9 cellular contexts compared by ENCODE assay signal in the genomic region with DNA sequence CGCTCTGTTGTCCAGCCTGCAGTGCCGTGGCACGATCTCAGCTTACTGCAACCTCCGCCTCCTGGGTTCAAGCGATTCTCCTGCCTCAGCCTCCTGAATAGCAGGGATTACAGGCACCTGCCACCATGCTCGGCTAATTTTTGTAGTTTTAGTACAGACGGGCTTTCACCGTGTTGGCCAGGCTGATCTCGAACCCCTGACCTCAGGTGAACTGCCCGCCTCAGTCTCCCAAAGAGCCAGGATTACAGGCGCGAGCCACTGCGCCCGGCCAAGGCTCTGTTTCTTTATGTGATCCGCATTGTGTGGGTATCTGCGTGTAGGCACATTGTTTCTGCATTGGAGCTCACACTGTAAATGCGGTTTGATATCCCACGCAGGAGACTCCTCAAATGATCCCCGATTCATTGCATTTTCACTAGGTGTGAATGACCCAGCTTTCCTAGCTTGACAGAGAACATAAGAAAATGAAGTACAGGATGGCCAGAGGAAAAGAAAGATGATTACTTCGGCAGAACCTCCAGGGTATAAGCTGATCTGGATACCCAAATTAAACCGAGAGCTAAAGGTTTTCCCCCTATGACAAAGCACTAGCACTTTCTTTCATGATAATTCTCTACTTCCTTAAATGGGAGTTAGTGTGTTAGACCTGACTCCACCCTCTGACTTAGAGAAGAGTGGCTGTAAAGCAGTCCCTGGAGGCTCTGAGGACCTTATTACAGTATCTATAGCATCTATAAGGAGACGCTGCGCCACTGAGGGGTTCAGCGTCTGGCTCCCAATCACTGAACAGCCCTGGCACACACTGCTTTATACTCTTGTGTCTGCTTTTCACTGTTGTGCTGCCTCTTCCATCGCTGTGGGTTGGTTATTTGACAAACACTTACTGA. TPM values are rescaled to one million over a fixed set of nuclear protein-coding genes. Genes with fewer than 3 reads are reported as not detected.
DNase-seq lines count a peak whose midpoint lies in the region; ATAC-seq, FAIRE-seq and TF ChIP-seq lines count a peak whose summit lies in the region.
"Had no signal": no experiment of that assay in that cellular context is flagged by ENCODE, and none has a peak within 500 bp of the region (broad histone marks: within the 10 kb centered on the region; RNA-seq: fewer than 3 reads in every experiment).

No MANE protein-coding gene starts in this region.

- H4K20me1 ChIP-seq in HepG2 (ENCODE audit: insufficient read depth, low read length) (no peaks in the 10 kb centered on the region), mammary epithelial cell (ENCODE audit: insufficient read depth, low read length) (no peaks in the 10 kb centered on the region)

- H3K4me2 ChIP-seq in HepG2 (ENCODE audit: low read depth, low read length): peak overlapping the region; percentile 89
- no peak overlapping the region for H3K4me2 ChIP-seq in mammary epithelial cell (ENCODE audit: insufficient read depth, low read depth, low read length)

- no peaks in the 10 kb centered on the region for H3K9me3 Mint-ChIP-seq in activated T-cell treated with anti-CD3 and anti-CD28 coated beads, Interleukin-2, amount 50 U/mL, for 4 hours

- ATAC-seq in HG03565 (IDR thresholded peaks at IDR 0.05; ENCODE audit: unreplicated experiment): peak; percentile 75
- ATAC-seq in activated T-cell treated with anti-CD3 and anti-CD28 coated beads, Interleukin-2, amount 50 U/mL, for 4 hours: peak; percentile 68 to 79
- ATAC-seq in HepG2: no peak
- no peak for ATAC-seq in gastrocnemius medialis

- peak; percentile 26 for FAIRE-seq in HepG2 (lab: Jason Lieb, UNC)
- FAIRE-seq: keratinocyte had no signal

- DNase-seq in GM10248 (ENCODE audit: extremely low spot score) (peak; percentile 79), GM20000 (ENCODE audit: low spot score) (peak; percentile 85), HepG2 (ENCODE audit: low spot score) (no peak), gastrocnemius medialis (no peak), NCI-H2107 (lab: John Stamatoyannopoulos, UW) (no peak), mammary epithelial cell (no peak)
- DNase-seq in activated T-cell treated with anti-CD3 and anti-CD28 coated beads, Interleukin-2, amount 50 U/mL, for 4 hours: no peak

- no peak overlapping the region for H3K9ac ChIP-seq in HepG2 (ENCODE audit: insufficient read depth, low read depth, low read length)
- no peak overlapping the region for H3K9ac ChIP-seq in mammary epithelial cell (ENCODE audit: insufficient read depth, low read length)

- H3K4me3 Mint-ChIP-seq in activated T-cell treated with anti-CD3 and anti-CD28 coated beads, Interleukin-2, amount 50 U/mL, for 4 hours: peak overlapping the region; percentile 73

- intact Hi-C loops in HepG2 (cut with micrococcal nuclease; ENCODE audit: unreplicated experiment) (no loop called here), gastrocnemius medialis (cut with DNase I; ENCODE audit: low total_unique reads) (no loop called here), mammary epithelial cell (cut with micrococcal nuclease) (no loop called here)

- H3K27me3 Mint-ChIP-seq in activated T-cell treated with anti-CD3 and anti-CD28 coated beads, Interleukin-2, amount 50 U/mL, for 4 hours (ENCODE audit: low read depth): peaks cover 3% of the 10 kb centered on the region

- peaks cover 88% of the 10 kb centered on the region for H3K4me1 Mint-ChIP-seq in activated T-cell treated with anti-CD3 and anti-CD28 coated beads, Interleukin-2, amount 50 U/mL, for 4 hours (ENCODE audit: low read depth)

- POLR2A ChIA-PET in GM10248 (lab: Yijun Ruan, JAX) (interaction anchor here (1.2 to 1.8 kb wide), 3 partner anchors 15 to 86 kb away, joined by 4 to 6 read pairs (median 5); no protein-coding TSS in a partner anchor), HepG2 (lab: Yijun Ruan, JAX) (interaction anchor here (1.9 kb wide), 1 partner anchor 15 kb away, joined by 5 read pairs; no protein-coding TSS in a partner anchor)

- no peaks in the 10 kb centered on the region; a peak in 1 of 5 replicates for H3K36me3 ChIP-seq in HepG2 (replicated peaks in 1 of 2; ENCODE audit: control insufficient read depth in 1 of 2, insufficient read depth in 2 of 2, low read length in 2 of 2)
- no peaks in the 10 kb centered on the region for H3K36me3 ChIP-seq in gastrocnemius medialis
- H3K36me3 ChIP-seq in mammary epithelial cell (ENCODE audit: insufficient read depth, low read length): peaks cover 2% of the 10 kb centered on the region

- CTCF ChIA-PET in GM10248 (lab: Yijun Ruan, JAX): interaction anchor here (0.6 to 8.5 kb wide), 12 partner anchors 8 to 138 kb away, joined by 3 to 43 read pairs (median 6); no protein-coding TSS in a partner anchor
- CTCF ChIA-PET in HepG2 (lab: Yijun Ruan, JAX; ENCODE audit: low intra/inter-chr PET ratio, low total read pairs): no interaction called here
- CTCF ChIA-PET in mammary epithelial cell (lab: Charles Lee; ENCODE audit: low non-redundant PET): no interaction called here

- TF ChIP-seq CTCF in GM10248 (IDR thresholded peaks at IDR 0.05; ENCODE audit: control extremely low read depth, extremely low read depth, low read depth, missing control alignments) (no peak), GM20000 (IDR thresholded peaks at IDR 0.05; ENCODE audit: extremely low read depth, missing control alignments) (no peak), HepG2 (CRISPR knock-in tag; IDR thresholded peaks at IDR 0.05) (no peak), gastrocnemius medialis (IDR thresholded peaks at IDR 0.05 in 4 of 5, conservative IDR thresholded peaks at IDR 0.05 in 1 of 5) (no peak), mammary epithelial cell (conservative IDR thresholded peaks at IDR 0.05 in 1 of 2, IDR thresholded peaks at IDR 0.05 in 1 of 2; ENCODE audit: extremely low read depth in 1 of 2, insufficient read depth in 1 of 2, low read depth in 1 of 2, low read length in 2 of 2) (no peak)

- TF ChIP-seq POLR2A in HepG2 (IDR thresholded peaks at IDR 0.05; ENCODE audit: insufficient read depth in 1 of 2, low read depth in 2 of 2, low read length in 2 of 2) (no peak), gastrocnemius medialis (IDR thresholded peaks at IDR 0.05) (no peak)

- TF ChIP-seq EP300 in HepG2 (IDR thresholded peaks at IDR 0.05; ENCODE audit: low read depth in 2 of 2, low read length in 2 of 2): no peak
- TF ChIP-seq EP300 in HepG2 (CRISPR knock-in tag; IDR thresholded peaks at IDR 0.05; ENCODE audit: borderline replicate concordance): no peak

- no peaks in the 10 kb centered on the region for H3K27me3 ChIP-seq in HepG2 (ENCODE audit: control insufficient read depth in 1 of 2, insufficient read depth in 2 of 2, low read length in 2 of 2)
- H3K27me3 ChIP-seq in gastrocnemius medialis: no peaks in the 10 kb centered on the region
- H3K27me3 ChIP-seq in mammary epithelial cell (ENCODE audit: insufficient read depth, low read length): no peaks in the 10 kb centered on the region

- H2AFZ ChIP-seq in HepG2 (ENCODE audit: low read length): no peak overlapping the region
- no peak overlapping the region for H2AFZ ChIP-seq in mammary epithelial cell (ENCODE audit: low read depth, low read length)

- 89% methylated on average over 25 of the region's 25 CpGs for WGBS in HepG2 (ENCODE audit: low lambda C conversion rate)
- 86% methylated on average over 23 of the region's 25 CpGs for WGBS in mammary epithelial cell (ENCODE audit: low coverage, missing lambda C conversion rate)

- dilution Hi-C loops in mammary epithelial cell (cut with HindIII; ENCODE audit: low sequenced_read_pairs): no loop called here

- H3K4me1 ChIP-seq in HepG2 (ENCODE audit: insufficient read depth, low read length): peaks cover 70% of the 10 kb centered on the region
- peaks cover 0 to 5% of the 10 kb centered on the region in 2 donors for H3K4me1 ChIP-seq in gastrocnemius medialis
- peaks cover 21% of the 10 kb centered on the region for H3K4me1 ChIP-seq in mammary epithelial cell (ENCODE audit: insufficient read depth, low read length)

- TF ChIP-seq RAD21 in HepG2 (CRISPR knock-in tag; IDR thresholded peaks at IDR 0.05): no peak

- H3K36me3 Mint-ChIP-seq in activated T-cell treated with anti-CD3 and anti-CD28 coated beads, Interleukin-2, amount 50 U/mL, for 4 hours (ENCODE audit: insufficient read depth): peaks cover 4% of the 10 kb centered on the region

- BruUV-seq in HepG2 (replicated peaks; lab: Mats Ljungman, UMichigan): no TSS peak
- BruUV-seq in mammary epithelial cell (replicated peaks; lab: Mats Ljungman, UMichigan): no TSS peak

- H3K4me3 ChIP-seq in HepG2 (replicated peaks in 1 of 3; ENCODE audit: insufficient read depth in 1 of 3, low read depth in 2 of 3, low read length in 3 of 3) (peak overlapping the region in 2 of 3 experiments; percentile 47 to 67; a peak in 1 of 6 replicates), gastrocnemius medialis (no peak overlapping the region), mammary epithelial cell (replicated peaks in 1 of 3; ENCODE audit: insufficient read depth in 1 of 3, low read depth in 2 of 3, low read length in 3 of 3) (no peak overlapping the region)

- in situ Hi-C loops in HepG2 (cut with HindIII; ENCODE audit: extremely low pct_ligation_motif_present, low pct_unique_long_range_greater_than_20kb) (no loop called here), gastrocnemius medialis (cut with MboI; ENCODE audit: low sequenced_read_pairs in 4 of 4) (no loop called here), mammary epithelial cell (cut with MboI; ENCODE audit: low sequenced_read_pairs in 2 of 2) (no loop called here)

- H3K9me3 ChIP-seq in HepG2 (ENCODE audit: low read length) (0 out of 2 replicates have a peak, but pooled peaks cover 4% of the 10 kb centered on the region), gastrocnemius medialis (no peaks in the 10 kb centered on the region), mammary epithelial cell (replicated peaks; ENCODE audit: insufficient read depth, low read length) (no peaks in the 10 kb centered on the region)

- H3K27ac ChIP-seq in HepG2 (ENCODE audit: extremely low read length, insufficient read depth, low read length) (peak overlapping the region; percentile 80), gastrocnemius medialis (peak overlapping the region in 1 of 4 donors; percentile 7), mammary epithelial cell (ENCODE audit: insufficient read depth, low read depth, low read length) (no peak overlapping the region)

- H3K79me2 ChIP-seq in HepG2 (ENCODE audit: insufficient read depth, low read length) (no peaks in the 10 kb centered on the region), mammary epithelial cell (ENCODE audit: insufficient read depth, low read length) (peaks cover 96% of the 10 kb centered on the region)

RNA-seq across cellular contexts. Expression of a gene that starts 17.3 kb away (rescaled TPM):
- total RNA-seq in activated T-cell treated with anti-CD3 and anti-CD28 coated beads, Interleukin-2, amount 50 U/mL, for 4 hours: 100 to 1,000 TPM; 209 to 331 (median 274) TPM
- total RNA-seq in HepG2 (2016; rRNA removed; fragmentation: Illumina TruSeq; extraction: Trizol) (8.6 and 8.7 TPM in 2 replicates), gastrocnemius medialis (1 to 10 TPM; 2.8 to 8.7 (median 6.2) TPM), mammary epithelial cell (100 to 1,000 TPM in 1 of 2 donors, 10 to 100 TPM in 1; 79.2 to 202 TPM)
- total RNA-seq in HepG2 (2016; cell fraction: cytosol; rRNA removed; fragmentation: Illumina TruSeq; extraction: Trizol; ENCODE audit: low read depth): 5.8 and 8.7 TPM in 2 replicates
- 7.3 and 9.2 TPM in 2 replicates for total RNA-seq in HepG2 (2016; cell fraction: insoluble cytoplasmic fraction; rRNA removed; fragmentation: Illumina TruSeq; extraction: Trizol)
- 14.0 and 18.2 TPM in 2 replicates for total RNA-seq in HepG2 (2016; cell fraction: membrane; rRNA removed; fragmentation: Illumina TruSeq; extraction: Trizol)
- total RNA-seq in HepG2 (2016; cell fraction: nucleus; rRNA removed; fragmentation: Illumina TruSeq; extraction: Trizol): 3.7 and 4.3 TPM in 2 replicates
- polyA plus RNA-seq in HepG2 (2011; rRNA removed) (9.7 and 16.9 TPM in 2 replicates), mammary epithelial cell (190 TPM)
- polyA plus RNA-seq in HepG2 (2011; cell fraction: cytosol; rRNA removed): 8.5 and 16.0 TPM in 2 replicates
- 5.1 and 7.3 TPM in 2 replicates for polyA plus RNA-seq in HepG2 (2011; cell fraction: nucleus; rRNA removed)
- 8.5 and 17.2 TPM in 2 replicates for polyA plus RNA-seq in HepG2 (2012)
- polyA plus RNA-seq in HepG2 (2016; cell fraction: cytosol; fragmentation: Illumina TruSeq; extraction: Trizol; ENCODE audit: low read depth): 15.3 and 18.5 TPM in 2 replicates
- polyA plus RNA-seq in HepG2 (2016; cell fraction: insoluble cytoplasmic fraction; fragmentation: Illumina TruSeq; extraction: Trizol; ENCODE audit: low read depth): 17.5 and 21.2 TPM in 2 replicates
- 23.1 and 28.6 TPM in 2 replicates for polyA plus RNA-seq in HepG2 (2016; cell fraction: membrane; fragmentation: Illumina TruSeq; extraction: Trizol; ENCODE audit: low read depth)
- polyA plus RNA-seq in HepG2 (2016; cell fraction: nucleus; fragmentation: Illumina TruSeq; extraction: Trizol; ENCODE audit: insufficient read depth, low read depth): 10.8 and 11.4 TPM in 2 replicates
- polyA minus RNA-seq in HepG2 (2011; rRNA and poly(A)+ RNA removed; ENCODE audit: low replicate concordance): 13.8 and 51.4 TPM in 2 replicates
- 3.7 and 9.1 TPM in 2 replicates for polyA minus RNA-seq in HepG2 (2011; cell fraction: cytosol; rRNA and poly(A)+ RNA removed)
- polyA minus RNA-seq in HepG2 (2011; cell fraction: nucleus; rRNA and poly(A)+ RNA removed): 3.7 and 4.8 TPM in 2 replicates
- 217 TPM for polyA minus RNA-seq in mammary epithelial cell

RNA-seq across cellular contexts. Expression of a gene that starts 47.7 kb away (rescaled TPM):
- 10 to 100 TPM; 28.9 to 32.1 (median 31.0) TPM for total RNA-seq in activated T-cell treated with anti-CD3 and anti-CD28 coated beads, Interleukin-2, amount 50 U/mL, for 4 hours
- total RNA-seq in HepG2 (2016; rRNA removed; fragmentation: Illumina TruSeq; extraction: Trizol): 23.6 and 24.3 TPM in 2 replicates
- 5.2 and 5.7 TPM in 2 replicates for total RNA-seq in HepG2 (2016; cell fraction: cytosol; rRNA removed; fragmentation: Illumina TruSeq; extraction: Trizol; ENCODE audit: low read depth)
- total RNA-seq in HepG2 (2016; cell fraction: insoluble cytoplasmic fraction; rRNA removed; fragmentation: Illumina TruSeq; extraction: Trizol): 19.7 and 25.5 TPM in 2 replicates
- 13.6 and 13.8 TPM in 2 replicates for total RNA-seq in HepG2 (2016; cell fraction: membrane; rRNA removed; fragmentation: Illumina TruSeq; extraction: Trizol)
- 19.3 and 23.7 TPM in 2 replicates for total RNA-seq in HepG2 (2016; cell fraction: nucleus; rRNA removed; fragmentation: Illumina TruSeq; extraction: Trizol)
- 26.0 and 34.9 TPM in 2 replicates for polyA plus RNA-seq in HepG2 (2011; rRNA removed)
- 19.5 and 24.5 TPM in 2 replicates for polyA plus RNA-seq in HepG2 (2011; cell fraction: cytosol; rRNA removed)
- 101 and 113 TPM in 2 replicates for polyA plus RNA-seq in HepG2 (2011; cell fraction: nucleus; rRNA removed)
- polyA plus RNA-seq in HepG2 (2012): 13.5 and 16.7 TPM in 2 replicates
- polyA plus RNA-seq in HepG2 (2016; cell fraction: cytosol; fragmentation: Illumina TruSeq; extraction: Trizol; ENCODE audit: low read depth): 3.3 and 4.5 TPM in 2 replicates
- polyA plus RNA-seq in HepG2 (2016; cell fraction: insoluble cytoplasmic fraction; fragmentation: Illumina TruSeq; extraction: Trizol; ENCODE audit: low read depth): 12.0 and 13.5 TPM in 2 replicates
- polyA plus RNA-seq in HepG2 (2016; cell fraction: membrane; fragmentation: Illumina TruSeq; extraction: Trizol; ENCODE audit: low read depth): 5.3 and 6.0 TPM in 2 replicates
- polyA plus RNA-seq in HepG2 (2016; cell fraction: nucleus; fragmentation: Illumina TruSeq; extraction: Trizol; ENCODE audit: insufficient read depth, low read depth): 30.5 and 31.5 TPM in 2 replicates
- polyA minus RNA-seq in HepG2 (2011; rRNA and poly(A)+ RNA removed; ENCODE audit: low replicate concordance): 18.8 and 92.4 TPM in 2 replicates
- 32.9 and 39.6 TPM in 2 replicates for polyA minus RNA-seq in HepG2 (2011; cell fraction: cytosol; rRNA and poly(A)+ RNA removed)
- 40.4 and 48.1 TPM in 2 replicates for polyA minus RNA-seq in HepG2 (2011; cell fraction: nucleus; rRNA and poly(A)+ RNA removed)
- 10 to 100 TPM; 15.6 to 33.9 (median 18.2) TPM for total RNA-seq in gastrocnemius medialis
- total RNA-seq in mammary epithelial cell: 100 to 1,000 TPM in 1 of 2 donors, 10 to 100 TPM in 1; 52.9 to 103 TPM
- 38.8 TPM for polyA plus RNA-seq in mammary epithelial cell
- polyA minus RNA-seq in mammary epithelial cell: 35.9 TPM

Comparison
In these comparisons a context has a peak if more than half of its experiments do, and no peak if none do; other contexts are left out.
1. DNase-seq: peak in GM10248 (single experiment) and GM20000 (single experiment); none in activated T-cell treated with anti-CD3 and anti-CD28 coated beads, Interleukin-2, amount 50 U/mL, for 4 hours (single experiment), HepG2 (single experiment), gastrocnemius medialis (0 of 2), NCI-H2107 (single experiment) and mammary epithelial cell (single experiment).
2. ATAC-seq: peak in HG03565 (single experiment) and activated T-cell treated with anti-CD3 and anti-CD28 coated beads, Interleukin-2, amount 50 U/mL, for 4 hours (2 of 2); none in HepG2 (single experiment) and gastrocnemius medialis (0 of 2).
3. H3K4me3 ChIP-seq: peak in HepG2 (2 of 3); none in gastrocnemius medialis (0 of 4) and mammary epithelial cell (0 of 3).
4. RNA of a gene that starts 17.3 kb away (total RNA-seq): 209 to 331 TPM in activated T-cell treated with anti-CD3 and anti-CD28 coated beads, Interleukin-2, amount 50 U/mL, for 4 hours and 79.2 to 202 TPM in mammary epithelial cell; 3.7 to 18.2 TPM in HepG2 and 2.8 to 8.7 TPM in gastrocnemius medialis; every median in the first group is over 4 times any median in the second.